ENCODE assay signal across 9 cellular contexts in genomic region chr12:56271031-56271430, GRCh38. TPM values are rescaled to one million over a fixed set of nuclear protein-coding genes. Genes with fewer than 3 reads are reported as not detected.
DNase-seq lines count a peak whose midpoint lies in the region; ATAC-seq and TF ChIP-seq lines count a peak whose summit lies in the region.
"Had no signal": no experiment of that assay in that cellular context is flagged by ENCODE, and none has a peak within 500 bp of the region (broad histone marks: within the 10 kb centered on the region; RNA-seq: fewer than 3 reads in every experiment).

No MANE protein-coding gene starts in this region.

- H3K4me3 ChIP-seq in lower lobe of right lung: no peak overlapping the region

- DNase-seq in D341Med (ENCODE audit: low spot score) (peak; percentile 55), HT1080 (ENCODE audit: low read depth) (peak; percentile 49), astrocyte of the hippocampus (ENCODE audit: low read depth, low spot score) (peak; percentile 40), lower lobe of right lung (no peak), NCI-H2029 (lab: John Stamatoyannopoulos, UW) (no peak), globus pallidus (ENCODE audit: low spot score) (no peak), NOMO-1 treated with dmso at 0.1 percent for 144 hours (lab: John Stamatoyannopoulos, UW; ENCODE audit: unreplicated experiment) (no peak)
- DNase-seq: activated naive CD8-positive, alpha-beta T cell treated with anti-CD3 and anti-CD28 coated beads, Interleukin-2, amount 10 ng/mL, durations not matched to agents 7 days and 5 days had no signal

- no peaks in the 10 kb centered on the region for H3K27me3 ChIP-seq in lower lobe of right lung (ENCODE audit: low read depth)

- H3K36me3 ChIP-seq in lower lobe of right lung: peaks cover 72% of the 10 kb centered on the region

- peaks cover 15% of the 10 kb centered on the region for H3K4me1 ChIP-seq in lower lobe of right lung

- ATAC-seq in lower lobe of right lung (no peak), GM19328 (IDR thresholded peaks at IDR 0.05; ENCODE audit: unreplicated experiment) (no peak)

- no peak overlapping the region for H3K27ac ChIP-seq in lower lobe of right lung

- no peaks in the 10 kb centered on the region for H3K9me3 ChIP-seq in lower lobe of right lung

- intact Hi-C loops in lower lobe of right lung (cut with DNase I): no loop called here

- TF ChIP-seq CTCF in lower lobe of right lung (IDR thresholded peaks at IDR 0.05): peak; percentile 16

RNA-seq across cellular contexts. Expression of gene COQ10A, which starts 4.3 kb away (rescaled TPM):
- total RNA-seq in HT1080 (2014; rRNA removed; shearing (Covaris generic)): 18.3 and 19.4 TPM in 2 replicates
- polyA plus RNA-seq in HT1080 (2015; cell fraction: cytosol; rRNA removed): 12.4 and 14.4 TPM in 2 replicates
- 31.9 and 33.9 TPM in 2 replicates for polyA plus RNA-seq in HT1080 (2015; cell fraction: nucleus; rRNA removed)
- total RNA-seq in lower lobe of right lung: 12.8 TPM

RNA-seq across cellular contexts. Expression of gene ANKRD52, which starts 12.8 kb away (rescaled TPM):
- 18.8 and 26.3 TPM in 2 replicates for total RNA-seq in HT1080 (2014; rRNA removed; shearing (Covaris generic))
- polyA plus RNA-seq in HT1080 (2015; cell fraction: cytosol; rRNA removed): 18.2 and 21.0 TPM in 2 replicates
- polyA plus RNA-seq in HT1080 (2015; cell fraction: nucleus; rRNA removed): 45.7 and 50.1 TPM in 2 replicates
- total RNA-seq in lower lobe of right lung: 27.8 TPM

RNA-seq across cellular contexts. Expression of gene CS, which starts 29.1 kb away (rescaled TPM):
- 122 and 174 TPM in 2 replicates for total RNA-seq in HT1080 (2014; rRNA removed; shearing (Covaris generic))
- polyA plus RNA-seq in HT1080 (2015; cell fraction: cytosol; rRNA removed): 147 and 163 TPM in 2 replicates
- polyA plus RNA-seq in HT1080 (2015; cell fraction: nucleus; rRNA removed): 160 and 174 TPM in 2 replicates
- total RNA-seq in lower lobe of right lung: 175 TPM

RNA-seq across cellular contexts. Expression of gene SLC39A5, which starts 41.2 kb away (rescaled TPM):
- total RNA-seq in HT1080 (2014; rRNA removed; shearing (Covaris generic)): 0.71 TPM in 1 of 2 replicates, not detected in the other
- polyA plus RNA-seq in HT1080 (2015; cell fraction: cytosol; rRNA removed): not detected in 2 replicates
- polyA plus RNA-seq in HT1080 (2015; cell fraction: nucleus; rRNA removed): 0.27 and 0.85 TPM in 2 replicates
- total RNA-seq in lower lobe of right lung: not detected

RNA-seq across cellular contexts. Expression of gene CNPY2, which starts 44.8 kb away (rescaled TPM):
- 72.2 and 85.4 TPM in 2 replicates for total RNA-seq in HT1080 (2014; rRNA removed; shearing (Covaris generic))
- 50.5 and 63.2 TPM in 2 replicates for polyA plus RNA-seq in HT1080 (2015; cell fraction: cytosol; rRNA removed)
- 32.5 and 49.7 TPM in 2 replicates for polyA plus RNA-seq in HT1080 (2015; cell fraction: nucleus; rRNA removed)
- total RNA-seq in lower lobe of right lung: 91.5 TPM

Comparison
In these comparisons a context has a peak if more than half of its experiments do, and no peak if none do; other contexts are left out.
1. DNase-seq: peak in D341Med (single experiment), HT1080 (single experiment) and astrocyte of the hippocampus (single experiment); none in lower lobe of right lung (single experiment), NCI-H2029 (single experiment), globus pallidus (single experiment) and NOMO-1 treated with dmso at 0.1 percent for 144 hours (single experiment).